8 cellular contexts compared by ENCODE assay signal in genomic region chr15:63503739-63504246, GRCh38. TPM values are rescaled to one million over a fixed set of nuclear protein-coding genes. Genes with fewer than 3 reads are reported as not detected.
DNase-seq lines count a peak whose midpoint lies in the region; ATAC-seq lines count a peak whose summit lies in the region.

No MANE protein-coding gene starts in this region.

- peak overlapping the region; percentile 99 for H3K27ac ChIP-seq in duodenal mucosa (ENCODE audit: low read depth, low read length)

- peak overlapping the region; percentile 86 for H3K4me3 Mint-ChIP-seq in activated CD4-positive, alpha-beta T cell treated with anti-CD3 and anti-CD28 coated beads, Interleukin-2, amount 10 ng/mL, durations not matched to agents 24 days and 14 days

- intact Hi-C loops in activated CD4-positive, alpha-beta T cell treated with anti-CD3 and anti-CD28 coated beads, Interleukin-2, amount 10 ng/mL, durations not matched to agents 24 days and 14 days (cut with micrococcal nuclease), result loop anchor here (1.0 to 10.0 kb wide), 9 partner anchors 9 to 1334 kb away; partner anchors contain the start of genes CIAO2A and SNX1

- peaks cover 8% of the 10 kb centered on the region for H3K36me3 Mint-ChIP-seq in activated CD4-positive, alpha-beta T cell treated with anti-CD3 and anti-CD28 coated beads, Interleukin-2, amount 10 ng/mL, durations not matched to agents 24 days and 14 days (ENCODE audit: low read depth)

- H3K4me1 Mint-ChIP-seq in activated CD4-positive, alpha-beta T cell treated with anti-CD3 and anti-CD28 coated beads, Interleukin-2, amount 10 ng/mL, durations not matched to agents 24 days and 14 days, result peaks cover 68% of the 10 kb centered on the region

- no peaks in the 10 kb centered on the region for H3K9me3 Mint-ChIP-seq in activated CD4-positive, alpha-beta T cell treated with anti-CD3 and anti-CD28 coated beads, Interleukin-2, amount 10 ng/mL, durations not matched to agents 24 days and 14 days

- peak overlapping the region; percentile 95 to 98 for H3K9ac ChIP-seq in duodenal mucosa (ENCODE audit: low read depth in 1 of 2, low read length in 2 of 2)

- H3K27ac Mint-ChIP-seq in activated CD4-positive, alpha-beta T cell treated with anti-CD3 and anti-CD28 coated beads, Interleukin-2, amount 10 ng/mL, durations not matched to agents 24 days and 14 days, result peak overlapping the region; percentile 97

- peaks cover 66 to 76% of the 10 kb centered on the region in 2 donors for H3K4me1 ChIP-seq in duodenal mucosa (ENCODE audit: control insufficient read depth in 1 of 2, insufficient read depth in 2 of 2, low read length in 2 of 2)

- DNase-seq in GM03348 (ENCODE audit: low spot score) (peak; percentile 40), H4 (ENCODE audit: low spot score) (peak; percentile 78), M059J (ENCODE audit: low read depth) (peak; percentile 75), mesenteric fat pad (ENCODE audit: low spot score) (peak; percentile 92)
- DNase-seq in activated CD4-positive, alpha-beta T cell treated with anti-CD3 and anti-CD28 coated beads, Interleukin-2, amount 10 ng/mL, durations not matched to agents 24 days and 14 days, result peak; percentile 93
- DNase-seq in stimulated activated CD8-positive, alpha-beta memory T cell treated with anti-CD3 and anti-CD28 coated beads, Interleukin-2, amount 100 ng/mL, for 48 hours (ENCODE audit: low read depth in 2 of 2), result peak; percentile 77

- no peaks in the 10 kb centered on the region for H3K27me3 Mint-ChIP-seq in activated CD4-positive, alpha-beta T cell treated with anti-CD3 and anti-CD28 coated beads, Interleukin-2, amount 10 ng/mL, durations not matched to agents 24 days and 14 days

- peak overlapping the region; percentile 77 to 83 for H3K4me3 ChIP-seq in duodenal mucosa (ENCODE audit: low read depth in 1 of 2, low read length in 2 of 2)

- ATAC-seq in HG03196 (IDR thresholded peaks at IDR 0.05; ENCODE audit: unreplicated experiment), result no peak

- no peaks in the 10 kb centered on the region for H3K27me3 ChIP-seq in duodenal mucosa (ENCODE audit: control insufficient read depth in 1 of 2, insufficient read depth in 2 of 2, low read length in 2 of 2)

- H3K9me3 ChIP-seq in duodenal mucosa (ENCODE audit: control insufficient read depth in 1 of 2, low read length in 2 of 2), result no peaks in the 10 kb centered on the region

- no peaks in the 10 kb centered on the region for H3K36me3 ChIP-seq in duodenal mucosa (ENCODE audit: control insufficient read depth in 1 of 2, insufficient read depth in 2 of 2, low read length in 2 of 2)

RNA-seq across cellular contexts. Expression of gene USP3, which starts 0.6 kb away (rescaled TPM):
- 31.0 and 48.3 TPM in 2 replicates for total RNA-seq in H4 (2014; rRNA removed; shearing (Covaris generic))
- total RNA-seq in M059J (2014; rRNA removed; shearing (Covaris generic)), result 25.7 and 29.9 TPM in 2 replicates
- total RNA-seq in activated CD4-positive, alpha-beta T cell treated with anti-CD3 and anti-CD28 coated beads, Interleukin-2, amount 10 ng/mL, durations not matched to agents 24 days and 14 days, result 46.7 and 49.2 TPM in 2 replicates
- total RNA-seq in mesenteric fat pad, result 54.7 TPM

Comparison
In these comparisons a context has a peak if more than half of its experiments do, and no peak if none do; other contexts are left out.
1. DNase-seq: peak in every context shown above with its lines; median percentile 93 in activated CD4-positive, alpha-beta T cell treated with anti-CD3 and anti-CD28 coated beads, Interleukin-2, amount 10 ng/mL, durations not matched to agents 24 days and 14 days; 92 in mesenteric fat pad; 78 in H4; 77 in stimulated activated CD8-positive, alpha-beta memory T cell treated with anti-CD3 and anti-CD28 coated beads, Interleukin-2, amount 100 ng/mL, for 48 hours; 75 in M059J; 40 in GM03348.